In the genomic region with DNA sequence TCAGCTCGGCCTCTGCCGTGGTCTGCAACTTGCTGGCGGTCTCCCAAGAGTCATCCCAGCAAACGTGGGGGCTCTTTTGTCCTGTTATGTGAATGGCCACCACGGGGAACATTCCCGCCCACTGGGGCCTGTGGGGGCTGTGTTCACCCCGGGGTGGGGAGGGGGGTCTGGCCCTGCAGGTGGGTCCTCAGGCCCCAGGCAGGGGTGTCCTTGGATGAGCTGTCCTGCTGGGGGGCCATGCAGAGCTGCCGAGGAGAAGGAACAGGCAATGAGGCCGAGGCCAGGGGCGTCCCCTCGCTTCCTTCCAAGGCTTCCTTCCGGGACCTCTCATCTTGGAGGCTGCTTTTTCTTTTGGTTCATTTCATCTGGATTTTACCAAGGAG, we compare ENCODE assay signal across 12 cellular contexts. TPM values are rescaled to one million over a fixed set of nuclear protein-coding genes. Genes with fewer than 3 reads are reported as not detected.
DNase-seq lines count a peak whose midpoint lies in the region; ATAC-seq and TF ChIP-seq lines count a peak whose summit lies in the region.
"Had no signal": no experiment of that assay in that cellular context is flagged by ENCODE, and none has a peak within 500 bp of the region (broad histone marks: within the 10 kb centered on the region; RNA-seq: fewer than 3 reads in every experiment).

No MANE protein-coding gene starts in this region.

- H3K4me3 ChIP-seq in choroid plexus epithelial cell (ENCODE audit: low read depth, low read length), result peak overlapping the region; percentile 33
- H3K4me3 ChIP-seq in mesodermal cell (ENCODE audit: extremely low read depth, insufficient read depth, low read length, poor library complexity, severe bottlenecking), result no peak overlapping the region
- H3K4me3 ChIP-seq in thoracic aorta, result peak overlapping the region; percentile 68

- no peak overlapping the region for H3K27ac Mint-ChIP-seq in activated T-cell treated with anti-CD3 and anti-CD28 coated beads, Interleukin-2, amount 50 U/mL, for 72 hours
- H3K27ac Mint-ChIP-seq: naive B cell had no signal

- peaks cover 30% of the 10 kb centered on the region for H3K4me1 Mint-ChIP-seq in activated T-cell treated with anti-CD3 and anti-CD28 coated beads, Interleukin-2, amount 50 U/mL, for 72 hours (ENCODE audit: low read depth)

- TF ChIP-seq CTCF in choroid plexus epithelial cell (conservative IDR thresholded peaks at IDR 0.05; ENCODE audit: low read depth, low read length) (no peak), thoracic aorta (IDR thresholded peaks at IDR 0.05) (no peak)

- H3K27ac ChIP-seq in mesodermal cell (ENCODE audit: low read depth, low read length, severe bottlenecking) (peak overlapping the region; percentile 85), thoracic aorta (no peak overlapping the region)

- peak overlapping the region; percentile 10 to 65 for H3K4me3 Mint-ChIP-seq in activated T-cell treated with anti-CD3 and anti-CD28 coated beads, Interleukin-2, amount 50 U/mL, for 72 hours

- H3K36me3 ChIP-seq in mesodermal cell (ENCODE audit: control insufficient read depth, insufficient read depth, low read length) (no peaks in the 10 kb centered on the region), thoracic aorta (no peaks in the 10 kb centered on the region)
- H3K36me3 ChIP-seq: Peyer's patch, upper lobe of left lung had no signal

- no peak for DNase-seq in activated T-cell treated with anti-CD3 and anti-CD28 coated beads, Interleukin-2, amount 50 U/mL, for 72 hours
- DNase-seq in activated T-cell treated with anti-CD3 and anti-CD28 coated beads for 4 hours (no peak), choroid plexus epithelial cell (ENCODE audit: low read depth) (no peak), thoracic aorta (ENCODE audit: low spot score) (no peak), NCI-H2029 (lab: John Stamatoyannopoulos, UW) (no peak), SIG-M5 treated with dmso at 0.1 percent for 504 hours (lab: John Stamatoyannopoulos, UW; ENCODE audit: unreplicated experiment) (no peak)
- DNase-seq: naive B cell had no signal

- H3K27me3 ChIP-seq in thoracic aorta (replicated peaks; ENCODE audit: insufficient read depth), result no peaks in the 10 kb centered on the region
- H3K27me3 ChIP-seq: Peyer's patch, upper lobe of left lung had no signal

- no peaks in the 10 kb centered on the region for H3K9me3 Mint-ChIP-seq in activated T-cell treated with anti-CD3 and anti-CD28 coated beads, Interleukin-2, amount 50 U/mL, for 72 hours
- H3K9me3 Mint-ChIP-seq: activated naive CD4-positive, alpha-beta T cell treated with anti-CD3 and anti-CD28 coated beads, Interleukin-2, amount 50 U/mL, for 72 hours; naive B cell had no signal

- H3K9me3 ChIP-seq in mesodermal cell (ENCODE audit: control insufficient read depth, low read length) (no peaks in the 10 kb centered on the region), thoracic aorta (no peaks in the 10 kb centered on the region)
- H3K9me3 ChIP-seq: Peyer's patch, upper lobe of left lung had no signal

- no peak for ATAC-seq in activated T-cell treated with anti-CD3 and anti-CD28 coated beads, Interleukin-2, amount 50 U/mL, for 72 hours (replicated peaks in 1 of 2)
- no peak for ATAC-seq in thoracic aorta (ENCODE audit: insufficient number of reproducible peaks, low FRiP score, low read depth)
- no peak for ATAC-seq in GM18861 (IDR thresholded peaks at IDR 0.05; ENCODE audit: unreplicated experiment)

- peaks cover 84% of the 10 kb centered on the region for H3K27me3 Mint-ChIP-seq in activated T-cell treated with anti-CD3 and anti-CD28 coated beads, Interleukin-2, amount 50 U/mL, for 72 hours (ENCODE audit: low read depth)

- peaks cover 0 to 1% of the 10 kb centered on the region in 2 donors for H3K36me3 Mint-ChIP-seq in activated T-cell treated with anti-CD3 and anti-CD28 coated beads, Interleukin-2, amount 50 U/mL, for 72 hours (ENCODE audit: insufficient read depth in 2 of 2)
- H3K36me3 Mint-ChIP-seq: activated naive CD4-positive, alpha-beta T cell treated with anti-CD3 and anti-CD28 coated beads, Interleukin-2, amount 50 U/mL, for 72 hours; naive B cell had no signal

- WGBS in mesodermal cell (ENCODE audit: insufficient coverage in 2 of 2), 2 experiments, result 64 to 75% methylated on average over 7 to 12 of the region's 12 CpGs

- H3K4me1 ChIP-seq in mesodermal cell (ENCODE audit: control insufficient read depth, insufficient read depth, low read length, poor library complexity, severe bottlenecking) (peaks cover 23% of the 10 kb centered on the region), thoracic aorta (ENCODE audit: control insufficient read depth in 1 of 2, low read depth in 2 of 2) (peaks cover 9 to 22% of the 10 kb centered on the region in 2 donors)

RNA-seq across cellular contexts. Expression of gene PITRM1, which starts 24.4 kb away (rescaled TPM):
- total RNA-seq in activated T-cell treated with anti-CD3 and anti-CD28 coated beads, Interleukin-2, amount 50 U/mL, for 72 hours, result 10 to 100 TPM; 76.7 to 79.9 TPM
- polyA plus RNA-seq in mesodermal cell (2013, experiment 1 of 2), result 49.5 TPM
- 49.9 TPM for polyA plus RNA-seq in mesodermal cell (2013, experiment 2 of 2)
- total RNA-seq in thoracic aorta, result 100 to 1,000 TPM; 104 to 125 TPM
